In genomic region chr2:43518182-43518581, GRCh38 we compare ENCODE assay signal across 9 cellular contexts.
DNase-seq lines count a peak whose midpoint lies in the region; TF ChIP-seq lines count a peak whose summit lies in the region.
"Had no signal": no experiment of that assay in that cellular context is flagged by ENCODE, and none has a peak within 500 bp of the region (broad histone marks: within the 10 kb centered on the region; RNA-seq: fewer than 3 reads in every experiment).

No MANE protein-coding gene starts in this region.

- H3K9me3 ChIP-seq in suprapubic skin: no peaks in the 10 kb centered on the region

- WGBS in suprapubic skin: 19% methylated on average over 1 of the region's 1 CpG

- TF ChIP-seq EP300 in suprapubic skin (IDR thresholded peaks at IDR 0.05): no peak

- H3K27ac ChIP-seq in suprapubic skin: peak overlapping the region; percentile 85

- DNase-seq in OCI-M1 (lab: John Stamatoyannopoulos, UW) (peak; percentile 44), choroid plexus epithelial cell (ENCODE audit: low read depth) (peak; percentile 78), lung microvascular endothelial cell (ENCODE audit: low read depth in 2 of 2) (peak; percentile 45 to 47), suprapubic skin (ENCODE audit: low spot score in 2 of 2) (no peak), NCI-H2196 (lab: John Stamatoyannopoulos, UW; ENCODE audit: unreplicated experiment) (no peak), COLO829 (ENCODE audit: low spot score) (no peak), GM10266 (ENCODE audit: extremely low spot score) (no peak)
- DNase-seq: DMS79, NCI-H526 treated with DMSO at 0.1 percent for 48 hours had no signal

- TF ChIP-seq POLR2A in suprapubic skin (IDR thresholded peaks at IDR 0.05): no peak

- no peaks in the 10 kb centered on the region for H3K27me3 ChIP-seq in suprapubic skin

- peaks cover 62% of the 10 kb centered on the region for H3K4me1 ChIP-seq in suprapubic skin

- TF ChIP-seq CTCF in choroid plexus epithelial cell (conservative IDR thresholded peaks at IDR 0.05; ENCODE audit: low read depth, low read length): no peak
- TF ChIP-seq CTCF in suprapubic skin (IDR thresholded peaks at IDR 0.05): no peak
- no peak for TF ChIP-seq CTCF in GM10266 (IDR thresholded peaks at IDR 0.05; ENCODE audit: control insufficient read depth, insufficient read depth, low read depth, missing control alignments)

- H3K4me3 ChIP-seq in choroid plexus epithelial cell (ENCODE audit: low read depth, low read length): no peak overlapping the region
- H3K4me3 ChIP-seq in suprapubic skin: no peak overlapping the region

- no peaks in the 10 kb centered on the region for H3K36me3 ChIP-seq in suprapubic skin

Comparison
In these comparisons a context has a peak if more than half of its experiments do, and no peak if none do; other contexts are left out.
1. DNase-seq: peak in OCI-M1 (single experiment), choroid plexus epithelial cell (single experiment) and lung microvascular endothelial cell (2 of 2); none in suprapubic skin (0 of 2), NCI-H2196 (single experiment), COLO829 (single experiment) and GM10266 (single experiment).